Comparison of ENCODE assay signal across 11 cellular contexts in genomic region chrX:133159205-133159604, GRCh38. TPM values are rescaled to one million over a fixed set of nuclear protein-coding genes. Genes with fewer than 3 reads are reported as not detected.
"Had no signal": no experiment of that assay in that cellular context is flagged by ENCODE, and none has a peak within 500 bp of the region (broad histone marks: within the 10 kb centered on the region; RNA-seq: fewer than 3 reads in every experiment).

No MANE protein-coding gene starts in this region.

- H3K9ac ChIP-seq: GM23248 had no signal

- H2AFZ ChIP-seq: GM23248 had no signal

- H3K27ac ChIP-seq: GM23248, HL-60 had no signal

- FAIRE-seq: HTR-8/SVneo had no signal

- DNase-seq: GM23248, GOT3, H7, HFFc6, KBM-7 had no signal

- H3K36me3 ChIP-seq: HAP-1 had no signal

- H3K4me1 ChIP-seq: HAP-1 had no signal

- H3K4me3 ChIP-seq: GM23248, HAP-1 had no signal

- ATAC-seq: HCT116 had no signal

RNA-seq across cellular contexts. Expression of gene TFDP3, which starts 58.9 kb away (rescaled TPM):
- total RNA-seq: GM23248, H4, H7, HFFc6 had no signal
- polyA plus RNA-seq: GM23248, IgD-negative memory B cell had no signal
